Comparison of ENCODE assay signal across 7 cellular contexts in genomic region chr2:234425923-234426603, GRCh38.
DNase-seq lines count a peak whose midpoint lies in the region; ATAC-seq and TF ChIP-seq lines count a peak whose summit lies in the region.

No MANE protein-coding gene starts in this region.

- H3K4me3 ChIP-seq in right lobe of liver: no peak overlapping the region

- intact Hi-C loops in right lobe of liver (cut with DNase I): no loop called here

- no peaks in the 10 kb centered on the region for H3K4me1 ChIP-seq in right lobe of liver

- POLR2A ChIA-PET in WTC11 (lab: Charles Lee): interaction anchor here (0.6 to 0.7 kb wide), 3 partner anchors 23 to 102 kb away, joined by 3 to 7 read pairs (median 4); no protein-coding TSS in a partner anchor

- 44% methylated on average over 5 of the region's 6 CpGs for WGBS in right lobe of liver (ENCODE audit: insufficient coverage, low coverage, low lambda C conversion rate, missing lambda C conversion rate)

- no peaks in the 10 kb centered on the region for H3K27me3 ChIP-seq in right lobe of liver

- H3K4me1 Mint-ChIP-seq in WTC11: peaks cover 48% of the 10 kb centered on the region

- peak; percentile 57 to 63 for DNase-seq in activated CD4-positive, alpha-beta T cell treated with anti-CD3 and anti-CD28 coated beads, Interleukin-2, amount 50 U/mL, for 4 hours
- DNase-seq in right lobe of liver (no peak), NCI-H510A (lab: John Stamatoyannopoulos, UW) (no peak), WTC11 (ENCODE audit: low spot score) (no peak), HT-29 (ENCODE audit: low spot score) (no peak)

- H3K27ac Mint-ChIP-seq in WTC11: no peak overlapping the region

- H3K27me3 Mint-ChIP-seq in WTC11 (ENCODE audit: low read depth): peaks cover 73% of the 10 kb centered on the region

- no peaks in the 10 kb centered on the region for H3K36me3 Mint-ChIP-seq in WTC11

- no peaks in the 10 kb centered on the region for H3K9me3 ChIP-seq in right lobe of liver

- no peak overlapping the region for H3K27ac ChIP-seq in right lobe of liver

- CTCF ChIA-PET in WTC11 (lab: Charles Lee): interaction anchor here (0.6 kb wide), 1 partner anchor 71 kb away, joined by 4 read pairs; no protein-coding TSS in a partner anchor

- no peaks in the 10 kb centered on the region for H3K9me3 Mint-ChIP-seq in WTC11

- ATAC-seq in GM19463 (IDR thresholded peaks at IDR 0.05; ENCODE audit: unreplicated experiment) (peak; percentile 90), HG03439 (IDR thresholded peaks at IDR 0.05; ENCODE audit: unreplicated experiment) (peak; percentile 69), right lobe of liver (peak; percentile 27 to 55 (median 53)), WTC11 (no peak)

- no peak for TF ChIP-seq POLR2A in right lobe of liver (IDR thresholded peaks at IDR 0.05)

- H3K4me3 Mint-ChIP-seq in WTC11: no peak overlapping the region

- TF ChIP-seq CTCF in right lobe of liver (IDR thresholded peaks at IDR 0.05) (no peak), WTC11 (IDR thresholded peaks at IDR 0.05) (no peak)

- no peaks in the 10 kb centered on the region for H3K36me3 ChIP-seq in right lobe of liver

TF ChIP-seq in WTC11, 78 proteins besides CTCF, POLR2A, EP300 and RAD21:
- TF ChIP-seq SOX15 (CRISPR knock-in tag; IDR thresholded peaks at IDR 0.05) (no peak), ATF1 (CRISPR knock-in tag; IDR thresholded peaks at IDR 0.05) (no peak), FOXJ3 (CRISPR knock-in tag; IDR thresholded peaks at IDR 0.05; ENCODE audit: borderline replicate concordance) (no peak), ZSCAN18 (CRISPR knock-in tag; IDR thresholded peaks at IDR 0.05) (no peak), JAZF1 (CRISPR knock-in tag; IDR thresholded peaks at IDR 0.05) (no peak), E2F1 (CRISPR knock-in tag; IDR thresholded peaks at IDR 0.05) (no peak), GABPB1 (CRISPR knock-in tag; IDR thresholded peaks at IDR 0.05) (no peak)
- TF ChIP-seq, protein P1, sequence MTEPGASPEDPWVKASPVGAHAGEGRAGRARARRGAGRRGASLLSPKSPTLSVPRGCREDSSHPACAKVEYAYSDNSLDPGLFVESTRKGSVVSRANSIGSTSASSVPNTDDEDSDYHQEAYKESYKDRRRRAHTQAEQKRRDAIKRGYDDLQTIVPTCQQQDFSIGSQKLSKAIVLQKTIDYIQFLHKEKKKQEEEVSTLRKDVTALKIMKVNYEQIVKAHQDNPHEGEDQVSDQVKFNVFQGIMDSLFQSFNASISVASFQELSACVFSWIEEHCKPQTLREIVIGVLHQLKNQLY (CRISPR knock-in tag; IDR thresholded peaks at IDR 0.05): no peak
- TF ChIP-seq, protein P2, sequence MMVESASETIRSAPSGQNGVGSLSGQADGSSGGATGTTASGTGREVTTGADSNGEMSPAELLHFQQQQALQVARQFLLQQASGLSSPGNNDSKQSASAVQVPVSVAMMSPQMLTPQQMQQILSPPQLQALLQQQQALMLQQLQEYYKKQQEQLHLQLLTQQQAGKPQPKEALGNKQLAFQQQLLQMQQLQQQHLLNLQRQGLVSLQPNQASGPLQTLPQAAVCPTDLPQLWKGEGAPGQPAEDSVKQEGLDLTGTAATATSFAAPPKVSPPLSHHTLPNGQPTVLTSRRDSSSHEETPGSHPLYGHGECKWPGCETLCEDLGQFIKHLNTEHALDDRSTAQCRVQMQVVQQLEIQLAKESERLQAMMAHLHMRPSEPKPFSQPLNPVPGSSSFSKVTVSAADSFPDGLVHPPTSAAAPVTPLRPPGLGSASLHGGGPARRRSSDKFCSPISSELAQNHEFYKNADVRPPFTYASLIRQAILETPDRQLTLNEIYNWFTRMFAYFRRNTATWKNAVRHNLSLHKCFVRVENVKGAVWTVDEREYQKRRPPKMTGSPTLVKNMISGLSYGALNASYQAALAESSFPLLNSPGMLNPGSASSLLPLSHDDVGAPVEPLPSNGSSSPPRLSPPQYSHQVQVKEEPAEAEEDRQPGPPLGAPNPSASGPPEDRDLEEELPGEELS (CRISPR knock-in tag; IDR thresholded peaks at IDR 0.05): no peak

Comparison
In these comparisons a context has a peak if more than half of its experiments do, and no peak if none do; other contexts are left out.
1. DNase-seq: peak in activated CD4-positive, alpha-beta T cell treated with anti-CD3 and anti-CD28 coated beads, Interleukin-2, amount 50 U/mL, for 4 hours (2 of 2); none in right lobe of liver (0 of 3), NCI-H510A (single experiment), WTC11 (single experiment) and HT-29 (single experiment).